1 cellular context compared by ENCODE assay signal in the genomic region with DNA sequence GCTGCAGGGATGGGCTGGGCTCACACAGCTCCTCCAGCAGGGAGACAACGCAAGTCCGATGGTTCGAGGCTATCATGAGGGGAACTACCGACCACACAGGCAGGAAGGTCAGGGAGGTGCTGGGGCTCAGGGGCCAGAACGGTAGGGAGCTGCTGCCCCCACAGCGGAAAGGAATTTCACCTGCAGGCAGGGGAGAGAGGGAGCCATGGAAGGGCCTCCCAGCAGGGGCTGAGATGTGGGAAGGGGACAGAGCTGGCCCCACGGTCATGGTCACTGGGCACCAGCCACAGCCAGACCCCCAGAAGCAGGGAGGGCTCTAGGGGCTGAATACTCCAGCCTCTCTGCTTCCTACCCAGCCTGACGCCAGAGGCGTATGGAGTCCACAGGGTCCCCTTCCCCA.
TF ChIP-seq lines count a peak whose summit lies in the region.

No MANE protein-coding gene starts in this region.

TF ChIP-seq in HepG2, 621 proteins besides CTCF, POLR2A, EP300 and RAD21 (continued from another document):
- TF ChIP-seq, protein P1, sequence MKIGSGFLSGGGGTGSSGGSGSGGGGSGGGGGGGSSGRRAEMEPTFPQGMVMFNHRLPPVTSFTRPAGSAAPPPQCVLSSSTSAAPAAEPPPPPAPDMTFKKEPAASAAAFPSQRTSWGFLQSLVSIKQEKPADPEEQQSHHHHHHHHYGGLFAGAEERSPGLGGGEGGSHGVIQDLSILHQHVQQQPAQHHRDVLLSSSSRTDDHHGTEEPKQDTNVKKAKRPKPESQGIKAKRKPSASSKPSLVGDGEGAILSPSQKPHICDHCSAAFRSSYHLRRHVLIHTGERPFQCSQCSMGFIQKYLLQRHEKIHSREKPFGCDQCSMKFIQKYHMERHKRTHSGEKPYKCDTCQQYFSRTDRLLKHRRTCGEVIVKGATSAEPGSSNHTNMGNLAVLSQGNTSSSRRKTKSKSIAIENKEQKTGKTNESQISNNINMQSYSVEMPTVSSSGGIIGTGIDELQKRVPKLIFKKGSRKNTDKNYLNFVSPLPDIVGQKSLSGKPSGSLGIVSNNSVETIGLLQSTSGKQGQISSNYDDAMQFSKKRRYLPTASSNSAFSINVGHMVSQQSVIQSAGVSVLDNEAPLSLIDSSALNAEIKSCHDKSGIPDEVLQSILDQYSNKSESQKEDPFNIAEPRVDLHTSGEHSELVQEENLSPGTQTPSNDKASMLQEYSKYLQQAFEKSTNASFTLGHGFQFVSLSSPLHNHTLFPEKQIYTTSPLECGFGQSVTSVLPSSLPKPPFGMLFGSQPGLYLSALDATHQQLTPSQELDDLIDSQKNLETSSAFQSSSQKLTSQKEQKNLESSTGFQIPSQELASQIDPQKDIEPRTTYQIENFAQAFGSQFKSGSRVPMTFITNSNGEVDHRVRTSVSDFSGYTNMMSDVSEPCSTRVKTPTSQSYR (CRISPR knock-in tag; IDR thresholded peaks at IDR 0.05; ENCODE audit: borderline replicate concordance): no peak
- TF ChIP-seq DNMT1 (CRISPR knock-in tag; IDR thresholded peaks at IDR 0.05): no peak
- TF ChIP-seq, protein P2, sequence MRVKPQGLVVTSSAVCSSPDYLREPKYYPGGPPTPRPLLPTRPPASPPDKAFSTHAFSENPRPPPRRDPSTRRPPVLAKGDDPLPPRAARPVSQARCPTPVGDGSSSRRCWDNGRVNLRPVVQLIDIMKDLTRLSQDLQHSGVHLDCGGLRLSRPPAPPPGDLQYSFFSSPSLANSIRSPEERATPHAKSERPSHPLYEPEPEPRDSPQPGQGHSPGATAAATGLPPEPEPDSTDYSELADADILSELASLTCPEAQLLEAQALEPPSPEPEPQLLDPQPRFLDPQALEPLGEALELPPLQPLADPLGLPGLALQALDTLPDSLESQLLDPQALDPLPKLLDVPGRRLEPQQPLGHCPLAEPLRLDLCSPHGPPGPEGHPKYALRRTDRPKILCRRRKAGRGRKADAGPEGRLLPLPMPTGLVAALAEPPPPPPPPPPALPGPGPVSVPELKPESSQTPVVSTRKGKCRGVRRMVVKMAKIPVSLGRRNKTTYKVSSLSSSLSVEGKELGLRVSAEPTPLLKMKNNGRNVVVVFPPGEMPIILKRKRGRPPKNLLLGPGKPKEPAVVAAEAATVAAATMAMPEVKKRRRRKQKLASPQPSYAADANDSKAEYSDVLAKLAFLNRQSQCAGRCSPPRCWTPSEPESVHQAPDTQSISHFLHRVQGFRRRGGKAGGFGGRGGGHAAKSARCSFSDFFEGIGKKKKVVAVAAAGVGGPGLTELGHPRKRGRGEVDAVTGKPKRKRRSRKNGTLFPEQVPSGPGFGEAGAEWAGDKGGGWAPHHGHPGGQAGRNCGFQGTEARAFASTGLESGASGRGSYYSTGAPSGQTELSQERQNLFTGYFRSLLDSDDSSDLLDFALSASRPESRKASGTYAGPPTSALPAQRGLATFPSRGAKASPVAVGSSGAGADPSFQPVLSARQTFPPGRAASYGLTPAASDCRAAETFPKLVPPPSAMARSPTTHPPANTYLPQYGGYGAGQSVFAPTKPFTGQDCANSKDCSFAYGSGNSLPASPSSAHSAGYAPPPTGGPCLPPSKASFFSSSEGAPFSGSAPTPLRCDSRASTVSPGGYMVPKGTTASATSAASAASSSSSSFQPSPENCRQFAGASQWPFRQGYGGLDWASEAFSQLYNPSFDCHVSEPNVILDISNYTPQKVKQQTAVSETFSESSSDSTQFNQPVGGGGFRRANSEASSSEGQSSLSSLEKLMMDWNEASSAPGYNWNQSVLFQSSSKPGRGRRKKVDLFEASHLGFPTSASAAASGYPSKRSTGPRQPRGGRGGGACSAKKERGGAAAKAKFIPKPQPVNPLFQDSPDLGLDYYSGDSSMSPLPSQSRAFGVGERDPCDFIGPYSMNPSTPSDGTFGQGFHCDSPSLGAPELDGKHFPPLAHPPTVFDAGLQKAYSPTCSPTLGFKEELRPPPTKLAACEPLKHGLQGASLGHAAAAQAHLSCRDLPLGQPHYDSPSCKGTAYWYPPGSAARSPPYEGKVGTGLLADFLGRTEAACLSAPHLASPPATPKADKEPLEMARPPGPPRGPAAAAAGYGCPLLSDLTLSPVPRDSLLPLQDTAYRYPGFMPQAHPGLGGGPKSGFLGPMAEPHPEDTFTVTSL (CRISPR knock-in tag; IDR thresholded peaks at IDR 0.05; ENCODE audit: borderline replicate concordance): no peak
TF ChIP-seq in HepG2: peak in this region for 0.
